Comparison of ENCODE assay signal across 9 cellular contexts in genomic region chr19:55173717-55174409, GRCh38. TPM values are rescaled to one million over a fixed set of nuclear protein-coding genes. Genes with fewer than 3 reads are reported as not detected.
A peak's percentile ranks its signal among the peaks of the same experiment; 100 is the strongest.
DNase-seq lines count a peak whose midpoint lies in the region; ATAC-seq and TF ChIP-seq lines count a peak whose summit lies in the region.
"Had no signal": no experiment of that assay in that cellular context is flagged by ENCODE, and none has a peak within 500 bp of the region (broad histone marks: within the 10 kb centered on the region; RNA-seq: fewer than 3 reads in every experiment).

No MANE protein-coding gene starts in this region.

- no peaks in the 10 kb centered on the region for H3K36me3 Mint-ChIP-seq in type B pancreatic cell

- H3K27ac Mint-ChIP-seq in type B pancreatic cell = no peak overlapping the region

- no peak for ATAC-seq in GM21367 (IDR thresholded peaks at IDR 0.05; ENCODE audit: unreplicated experiment)

- H3K27ac ChIP-seq in VCaP (peak overlapping the region; percentile 76), epithelial cell of prostate (peak overlapping the region; percentile 80)

- H3K27me3 Mint-ChIP-seq in type B pancreatic cell = peaks cover 93% of the 10 kb centered on the region

- no peaks in the 10 kb centered on the region for H3K9me3 Mint-ChIP-seq in type B pancreatic cell

- H3K4me1 Mint-ChIP-seq in type B pancreatic cell (ENCODE audit: unreplicated experiment) = no peaks in the 10 kb centered on the region

- peak; percentile 87 for DNase-seq in Daoy (ENCODE audit: low read depth)
- peak; percentile 49 for DNase-seq in NCI-H1105 (lab: John Stamatoyannopoulos, UW)
- DNase-seq in epithelial cell of prostate (ENCODE audit: low read depth, low spot score) = no peak
- peak; percentile 23 for DNase-seq in mucosa of gallbladder (ENCODE audit: low spot score)
- no peak for DNase-seq in type B pancreatic cell (ENCODE audit: extremely low spot score, unreplicated experiment)
- DNase-seq in GM19238 (ENCODE audit: insufficient read length, low spot score) = no peak

- TF ChIP-seq CTCF in VCaP (conservative IDR thresholded peaks at IDR 0.05) (no peak), type B pancreatic cell (conservative IDR thresholded peaks at IDR 0.05) (no peak)

- peak overlapping the region; percentile 57 for H3K4me3 Mint-ChIP-seq in type B pancreatic cell

RNA-seq across cellular contexts. Expression of gene SYT5, which starts 6.2 kb away (rescaled TPM):
- 0.12 TPM in 1 of 2 replicates, not detected in the other for total RNA-seq in Daoy (2014; rRNA removed; shearing (Covaris generic))
- total RNA-seq in mucosa of gallbladder = not detected
- total RNA-seq in type B pancreatic cell (ENCODE audit: low replicate concordance) = 5.0 and 9.1 TPM in 2 replicates
- total RNA-seq: subcutaneous adipose tissue had no signal

RNA-seq across cellular contexts. Expression of gene DNAAF3, which starts 7.5 kb away (rescaled TPM):
- total RNA-seq in Daoy (2014; rRNA removed; shearing (Covaris generic)) = 3.1 and 7.1 TPM in 2 replicates
- total RNA-seq in mucosa of gallbladder = 7.3 TPM
- 5.9 and 12.2 TPM in 2 replicates for total RNA-seq in type B pancreatic cell (ENCODE audit: low replicate concordance)

RNA-seq across cellular contexts. Expression of gene TNNI3, which starts 16.3 kb away (rescaled TPM):
- 0.80 TPM in 1 of 2 replicates, not detected in the other for total RNA-seq in Daoy (2014; rRNA removed; shearing (Covaris generic))
- total RNA-seq in mucosa of gallbladder (not detected), type B pancreatic cell (ENCODE audit: low replicate concordance) (2.1 and 4.3 TPM in 2 replicates)
- total RNA-seq: subcutaneous adipose tissue had no signal

RNA-seq across cellular contexts. Expression of gene TNNT1, which starts 24.9 kb away (rescaled TPM):
- 22.5 and 23.9 TPM in 2 replicates for total RNA-seq in Daoy (2014; rRNA removed; shearing (Covaris generic))
- total RNA-seq in mucosa of gallbladder (0.72 TPM), type B pancreatic cell (ENCODE audit: low replicate concordance) (27.6 and 83.1 TPM in 2 replicates)

RNA-seq across cellular contexts. Expression of gene PTPRH, which starts 35.4 kb away (rescaled TPM):
- 4.1 and 8.6 TPM in 2 replicates for total RNA-seq in Daoy (2014; rRNA removed; shearing (Covaris generic))
- total RNA-seq in mucosa of gallbladder (175 TPM), type B pancreatic cell (ENCODE audit: low replicate concordance) (3.9 and 4.3 TPM in 2 replicates)

Comparison
In these comparisons a context has a peak if more than half of its experiments do, and no peak if none do; other contexts are left out.
1. DNase-seq: peak in Daoy (single experiment), NCI-H1105 (single experiment) and mucosa of gallbladder (single experiment); none in epithelial cell of prostate (single experiment), type B pancreatic cell (single experiment) and GM19238 (single experiment).